In genomic region chr4:42646013-42646784, GRCh38 we compare ENCODE assay signal across 20 cellular contexts. TPM values are rescaled to one million over a fixed set of nuclear protein-coding genes. Genes with fewer than 3 reads are reported as not detected.
DNase-seq lines count a peak whose midpoint lies in the region; TF ChIP-seq lines count a peak whose summit lies in the region.
"Had no signal": no experiment of that assay in that cellular context is flagged by ENCODE, and none has a peak within 500 bp of the region (broad histone marks: within the 10 kb centered on the region; RNA-seq: fewer than 3 reads in every experiment).

No MANE protein-coding gene starts in this region.

- no peak overlapping the region for H3K27ac Mint-ChIP-seq in activated CD4-positive, alpha-beta T cell treated with anti-CD3 and anti-CD28 coated beads, Interleukin-2, amount 10 ng/mL, durations not matched to agents 24 days and 14 days
- H3K27ac Mint-ChIP-seq: activated T-helper 1 cell treated with anti-CD3 and anti-CD28 coated beads, Interleukin-12 subunit alpha, Interleukin-12 subunit beta, Interleukin-2, Interleukin-4 antibody, amounts not matched to agents 30 ng/mL and 10 ng/mL and 1 ng/mL, durations not matched to agents 14 hours and 24 hours and 36 hours; WTC11 had no signal

- H3K9me2 ChIP-seq in MM.1S (replicated peaks; ENCODE audit: insufficient read depth, low read length), result no peaks in the 10 kb centered on the region

- H3F3A ChIP-seq in MM.1S (ENCODE audit: insufficient read depth, low read length), result peaks cover 11% of the 10 kb centered on the region

- TF ChIP-seq EP300 in tibial nerve (IDR thresholded peaks at IDR 0.05), result no peak
- TF ChIP-seq EP300 in stomach (IDR thresholded peaks at IDR 0.05), result no peak

- H3K27me3 Mint-ChIP-seq in activated CD4-positive, alpha-beta T cell treated with anti-CD3 and anti-CD28 coated beads, Interleukin-2, amount 10 ng/mL, durations not matched to agents 24 days and 14 days, result no peaks in the 10 kb centered on the region
- H3K27me3 Mint-ChIP-seq: brain had no signal

- no peak overlapping the region for H3K4me3 Mint-ChIP-seq in activated CD4-positive, alpha-beta T cell treated with anti-CD3 and anti-CD28 coated beads, Interleukin-2, amount 10 ng/mL, durations not matched to agents 24 days and 14 days
- H3K4me3 Mint-ChIP-seq: activated T-helper 1 cell treated with anti-CD3 and anti-CD28 coated beads, Interleukin-12 subunit alpha, Interleukin-12 subunit beta, Interleukin-2, Interleukin-4 antibody, amounts not matched to agents 30 ng/mL and 10 ng/mL and 1 ng/mL, durations not matched to agents 14 hours and 24 hours and 36 hours; WTC11 had no signal

- H3K4me1 ChIP-seq in MM.1S (ENCODE audit: low read length) (peaks cover 56% of the 10 kb centered on the region), left ventricle myocardium inferior (peaks cover 55% of the 10 kb centered on the region), spleen (peaks cover 0 to 80% (median 39%) of the 10 kb centered on the region in 6 donors), tibial nerve (peaks cover 0 to 8% (median 0%) of the 10 kb centered on the region in 4 donors), stomach (peaks cover 0 to 12% (median 6%) of the 10 kb centered on the region in 4 donors)
- H3K4me1 ChIP-seq: HAP-1 had no signal

- H3K27ac ChIP-seq in MM.1S (ENCODE audit: low read length), result peak overlapping the region; percentile 61; the same call in 1 of the 2 replicates
- peak overlapping the region; percentile 47 for H3K27ac ChIP-seq in left ventricle myocardium inferior (replicated peaks)
- H3K27ac ChIP-seq in spleen, result peak overlapping the region in 6 of 8 donors; percentile 0 to 49 (median 26)
- H3K27ac ChIP-seq in tibial nerve, result peak overlapping the region in 2 of 4 donors; percentile 41 to 58
- no peak overlapping the region for H3K27ac ChIP-seq in stomach
- H3K27ac ChIP-seq: epithelial cell of prostate had no signal

- WGBS in spleen, 5 donors, result 82 to 96% (median 91%) methylated on average over 8 of the region's 8 CpGs
- WGBS in tibial nerve, 2 donors, result 79 to 82% methylated on average over 8 of the region's 8 CpGs
- WGBS in stomach, 5 donors, result 86 to 93% (median 92%) methylated on average over 8 of the region's 8 CpGs

- H3K4me1 Mint-ChIP-seq in activated CD4-positive, alpha-beta T cell treated with anti-CD3 and anti-CD28 coated beads, Interleukin-2, amount 10 ng/mL, durations not matched to agents 24 days and 14 days, result peaks cover 27% of the 10 kb centered on the region

- H3K4me3 ChIP-seq in MM.1S (ENCODE audit: low read length), result peak overlapping the region; percentile 44
- no peak overlapping the region for H3K4me3 ChIP-seq in left ventricle myocardium inferior
- no peak overlapping the region for H3K4me3 ChIP-seq in spleen
- no peak overlapping the region for H3K4me3 ChIP-seq in tibial nerve
- no peak overlapping the region for H3K4me3 ChIP-seq in stomach
- H3K4me3 ChIP-seq: HAP-1 had no signal

- peak; percentile 26 for DNase-seq in activated CD4-positive, alpha-beta T cell treated with anti-CD3 and anti-CD28 coated beads, Interleukin-2, amount 10 ng/mL, durations not matched to agents 24 days and 14 days
- no peak for DNase-seq in activated CD4-positive, alpha-beta T cell treated with anti-CD3 and anti-CD28 coated beads, Interleukin-2, amount 50 U/mL, for 4 hours
- peak; percentile 37 for DNase-seq in MM.1S
- no peak for DNase-seq in left ventricle myocardium inferior
- no peak for DNase-seq in spleen
- no peak for DNase-seq in tibial nerve (ENCODE audit: low spot score in 2 of 2)
- DNase-seq in NOMO-1 treated with DMSO at 0.1 percent for 48 hours (lab: John Stamatoyannopoulos, UW; ENCODE audit: unreplicated experiment), result no peak
- DNase-seq in stomach, result no peak
- DNase-seq: 8988T; activated CD8-positive, alpha-beta memory T cell treated with anti-CD3 and anti-CD28 coated beads for 24 hours; foreskin fibroblast; midbrain; NCI-H1417; NCI-H526; SIG-M5 had no signal

- intact Hi-C loops in activated CD4-positive, alpha-beta T cell treated with anti-CD3 and anti-CD28 coated beads, Interleukin-2, amount 10 ng/mL, durations not matched to agents 24 days and 14 days (cut with micrococcal nuclease), result no loop called here
- intact Hi-C loops in left ventricle myocardium inferior (cut with micrococcal nuclease) (no loop called here), spleen (cut with DNase I; ENCODE audit: low total_unique reads) (no loop called here), stomach (cut with DNase I; ENCODE audit: low total_unique reads) (no loop called here)

- no peaks in the 10 kb centered on the region for H3K9me3 ChIP-seq in MM.1S (replicated peaks; ENCODE audit: insufficient read depth, low read length)
- H3K9me3 ChIP-seq in left ventricle myocardium inferior (replicated peaks), result no peaks in the 10 kb centered on the region
- H3K9me3 ChIP-seq in spleen, result peaks cover 0 to 4% (median 0%) of the 10 kb centered on the region in 8 donors
- H3K9me3 ChIP-seq in tibial nerve, result no peaks in the 10 kb centered on the region
- H3K9me3 ChIP-seq in stomach, result no peaks in the 10 kb centered on the region
- H3K9me3 ChIP-seq: HAP-1 had no signal

- no peaks in the 10 kb centered on the region for H3K9me3 Mint-ChIP-seq in activated CD4-positive, alpha-beta T cell treated with anti-CD3 and anti-CD28 coated beads, Interleukin-2, amount 10 ng/mL, durations not matched to agents 24 days and 14 days
- H3K9me3 Mint-ChIP-seq: activated T-helper 1 cell treated with anti-CD3 and anti-CD28 coated beads, Interleukin-12 subunit alpha, Interleukin-12 subunit beta, Interleukin-2, Interleukin-4 antibody, amounts not matched to agents 30 ng/mL and 10 ng/mL and 1 ng/mL, durations not matched to agents 14 hours and 24 hours and 36 hours had no signal

- H3K36me3 ChIP-seq in MM.1S (replicated peaks; ENCODE audit: insufficient read depth, low read length), result no peaks in the 10 kb centered on the region
- no peaks in the 10 kb centered on the region for H3K36me3 ChIP-seq in left ventricle myocardium inferior
- no peaks in the 10 kb centered on the region for H3K36me3 ChIP-seq in spleen
- no peaks in the 10 kb centered on the region for H3K36me3 ChIP-seq in tibial nerve
- H3K36me3 ChIP-seq in stomach, result no peaks in the 10 kb centered on the region
- H3K36me3 ChIP-seq: HAP-1 had no signal

- H3K9ac ChIP-seq in MM.1S (ENCODE audit: low read length), result peak overlapping the region; percentile 41; the same call in 1 of the 2 replicates

- peaks cover 13% of the 10 kb centered on the region for H3K36me3 Mint-ChIP-seq in activated CD4-positive, alpha-beta T cell treated with anti-CD3 and anti-CD28 coated beads, Interleukin-2, amount 10 ng/mL, durations not matched to agents 24 days and 14 days (ENCODE audit: low read depth)

- peaks cover 95% of the 10 kb centered on the region for H3K79me2 ChIP-seq in MM.1S (ENCODE audit: low read length)

- TF ChIP-seq CTCF in MM.1S (IDR thresholded peaks at IDR 0.05; ENCODE audit: low read length), result no peak
- no peak for TF ChIP-seq CTCF in left ventricle myocardium inferior (IDR thresholded peaks at IDR 0.05; ENCODE audit: borderline replicate concordance)
- TF ChIP-seq CTCF in spleen (IDR thresholded peaks at IDR 0.05 in 8 of 11, conservative IDR thresholded peaks at IDR 0.05 in 3 of 11), result no peak
- TF ChIP-seq CTCF in tibial nerve (IDR thresholded peaks at IDR 0.05), result no peak
- TF ChIP-seq CTCF in stomach (IDR thresholded peaks at IDR 0.05), result no peak

- H2AFZ ChIP-seq in MM.1S (ENCODE audit: low read length), result no peak overlapping the region

- no peaks in the 10 kb centered on the region for H4K20me1 ChIP-seq in MM.1S (ENCODE audit: insufficient read depth, low read length)

- H3K27me3 ChIP-seq in MM.1S (replicated peaks; ENCODE audit: insufficient read depth, low read length) (no peaks in the 10 kb centered on the region), left ventricle myocardium inferior (ENCODE audit: low read depth) (no peaks in the 10 kb centered on the region), spleen (replicated peaks in 1 of 7) (no peaks in the 10 kb centered on the region), tibial nerve (no peaks in the 10 kb centered on the region), stomach (no peaks in the 10 kb centered on the region)

- TF ChIP-seq POLR2A in spleen (IDR thresholded peaks at IDR 0.05) (no peak), tibial nerve (IDR thresholded peaks at IDR 0.05) (no peak), stomach (IDR thresholded peaks at IDR 0.05) (no peak)

- peak overlapping the region; percentile 93 for H3K4me2 ChIP-seq in MM.1S (ENCODE audit: low read depth, low read length)

RNA-seq across cellular contexts. Expression of gene ATP8A1, which starts 10.7 kb away (rescaled TPM):
- 21.8 and 24.3 TPM in 2 replicates for total RNA-seq in activated CD4-positive, alpha-beta T cell treated with anti-CD3 and anti-CD28 coated beads, Interleukin-2, amount 10 ng/mL, durations not matched to agents 24 days and 14 days
- total RNA-seq in left ventricle myocardium inferior (19.2 TPM), spleen (10 to 100 TPM; 40.6 to 87.0 (median 49.4) TPM), tibial nerve (10 to 100 TPM; 57.9 to 79.7 (median 64.9) TPM), stomach (100 to 1,000 TPM in 1 of 5 donors, 10 to 100 TPM in 4; 15.8 to 104 (median 54.0) TPM)
- polyA plus RNA-seq in spleen (10 to 100 TPM; 14.4 to 19.1 (median 16.1) TPM), stomach (1 to 10 TPM; 2.6 to 5.1 (median 2.8) TPM)

Comparison
In these comparisons a context has a peak if more than half of its experiments do, and no peak if none do; other contexts are left out.
1. DNase-seq: peak in activated CD4-positive, alpha-beta T cell treated with anti-CD3 and anti-CD28 coated beads, Interleukin-2, amount 10 ng/mL, durations not matched to agents 24 days and 14 days (single experiment) and MM.1S (single experiment); none in activated CD4-positive, alpha-beta T cell treated with anti-CD3 and anti-CD28 coated beads, Interleukin-2, amount 50 U/mL, for 4 hours (0 of 2), left ventricle myocardium inferior (single experiment), spleen (single experiment), tibial nerve (0 of 2), NOMO-1 treated with DMSO at 0.1 percent for 48 hours (single experiment) and stomach (single experiment).
2. H3K27ac ChIP-seq: peak in MM.1S (single experiment), left ventricle myocardium inferior (single experiment) and spleen (6 of 8); none in stomach (0 of 5).